ENCODE assay signal across 10 cellular contexts in the genomic region with DNA sequence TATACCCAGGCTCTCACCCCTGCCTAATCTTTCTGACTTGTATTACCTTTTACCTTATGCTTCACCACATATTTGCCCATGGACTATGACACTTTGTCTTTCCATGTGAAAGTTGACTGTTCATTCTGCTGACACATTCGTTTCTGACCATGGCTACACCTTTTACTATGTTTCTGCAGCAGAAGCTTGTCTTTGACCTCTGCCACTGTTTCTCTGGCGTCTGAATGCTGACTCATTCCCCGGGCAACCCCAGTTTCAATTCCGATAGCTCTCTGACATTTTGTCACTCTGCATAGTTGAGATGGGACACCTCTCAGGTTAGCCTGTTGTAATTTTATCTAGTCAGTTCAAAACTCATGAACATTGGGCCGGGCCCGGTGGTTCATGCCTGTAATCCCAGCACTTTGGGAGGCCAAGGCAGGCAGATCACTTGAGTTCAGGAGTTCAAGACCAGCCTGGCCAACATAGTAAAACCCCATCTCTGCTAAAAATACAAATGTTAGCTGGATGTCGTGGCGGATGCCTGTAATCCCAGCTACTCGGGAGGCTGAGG. TPM values are rescaled to one million over a fixed set of nuclear protein-coding genes. Genes with fewer than 3 reads are reported as not detected.
DNase-seq lines count a peak whose midpoint lies in the region; ATAC-seq lines count a peak whose summit lies in the region.
"Had no signal": no experiment of that assay in that cellular context is flagged by ENCODE, and none has a peak within 500 bp of the region (broad histone marks: within the 10 kb centered on the region; RNA-seq: fewer than 3 reads in every experiment).

No MANE protein-coding gene starts in this region.

- no peaks in the 10 kb centered on the region for H3K9me3 Mint-ChIP-seq in activated naive CD4-positive, alpha-beta T cell treated with anti-CD3 and anti-CD28 coated beads for 36 hours
- H3K9me3 Mint-ChIP-seq in activated CD4-positive, alpha-beta memory T cell treated with anti-CD3 and anti-CD28 coated beads for 36 hours = no peaks in the 10 kb centered on the region
- H3K9me3 Mint-ChIP-seq in stimulated activated naive B cell treated with anti-CD40 and anti-IgM and Interleukin-4, amounts not matched to agents 10 μg/mL and 1 μg/mL and 100 μg/mL, for 72 hours = no peaks in the 10 kb centered on the region
- H3K9me3 Mint-ChIP-seq: brain had no signal

- no peak overlapping the region for H3K4me3 Mint-ChIP-seq in activated naive CD4-positive, alpha-beta T cell treated with anti-CD3 and anti-CD28 coated beads for 36 hours
- no peak overlapping the region for H3K4me3 Mint-ChIP-seq in activated CD4-positive, alpha-beta memory T cell treated with anti-CD3 and anti-CD28 coated beads for 36 hours
- H3K4me3 Mint-ChIP-seq in stimulated activated naive B cell treated with anti-CD40 and anti-IgM and Interleukin-4, amounts not matched to agents 10 μg/mL and 1 μg/mL and 100 μg/mL, for 72 hours = no peak overlapping the region

- CTCF ChIA-PET in activated naive CD4-positive, alpha-beta T cell treated with anti-CD3 and anti-CD28 coated beads for 36 hours (lab: Charles Lee) = interaction anchor here (1.0 to 1.3 kb wide), 2 partner anchors 14 to 18 kb away, joined by 4 to 5 read pairs; no protein-coding TSS in a partner anchor
- CTCF ChIA-PET in activated CD4-positive, alpha-beta memory T cell treated with anti-CD3 and anti-CD28 coated beads for 36 hours (lab: Charles Lee) = interaction anchor here (0.6 kb wide), 2 partner anchors 54 to 102 kb away, joined by 3 read pairs; no protein-coding TSS in a partner anchor

- peak; percentile 76 for ATAC-seq in HG03060 (IDR thresholded peaks at IDR 0.05; ENCODE audit: low read depth, unreplicated experiment)
- ATAC-seq in stimulated activated naive B cell treated with anti-CD40 and anti-IgM and Interleukin-4, amounts not matched to agents 10 μg/mL and 1 μg/mL and 100 μg/mL, for 72 hours (replicated peaks) = peak; percentile 42 to 65

- no peaks in the 10 kb centered on the region for H3K4me1 Mint-ChIP-seq in activated naive CD4-positive, alpha-beta T cell treated with anti-CD3 and anti-CD28 coated beads for 36 hours (ENCODE audit: low read depth)
- H3K4me1 Mint-ChIP-seq in activated CD4-positive, alpha-beta memory T cell treated with anti-CD3 and anti-CD28 coated beads for 36 hours (ENCODE audit: low read depth) = peaks cover 8% of the 10 kb centered on the region
- peaks cover 3 to 5% of the 10 kb centered on the region in 2 donors for H3K4me1 Mint-ChIP-seq in stimulated activated naive B cell treated with anti-CD40 and anti-IgM and Interleukin-4, amounts not matched to agents 10 μg/mL and 1 μg/mL and 100 μg/mL, for 72 hours

- no peak overlapping the region for H3K27ac Mint-ChIP-seq in activated naive CD4-positive, alpha-beta T cell treated with anti-CD3 and anti-CD28 coated beads for 36 hours
- H3K27ac Mint-ChIP-seq in activated CD4-positive, alpha-beta memory T cell treated with anti-CD3 and anti-CD28 coated beads for 36 hours = no peak overlapping the region
- H3K27ac Mint-ChIP-seq in stimulated activated naive B cell treated with anti-CD40 and anti-IgM and Interleukin-4, amounts not matched to agents 10 μg/mL and 1 μg/mL and 100 μg/mL, for 72 hours = no peak overlapping the region

- DNase-seq in activated naive CD4-positive, alpha-beta T cell treated with anti-CD3 and anti-CD28 coated beads for 36 hours = peak; percentile 43
- no peak for DNase-seq in activated naive CD4-positive, alpha-beta T cell treated with anti-CD3 and anti-CD28 coated beads, Interleukin-2, amount 50 U/mL, for 16 hours
- peak; percentile 82 for DNase-seq in activated CD4-positive, alpha-beta memory T cell treated with anti-CD3 and anti-CD28 coated beads for 36 hours
- DNase-seq in stimulated activated naive B cell treated with anti-CD40 and anti-IgM and Interleukin-4, amounts not matched to agents 10 μg/mL and 1 μg/mL and 100 μg/mL, for 72 hours = no peak
- DNase-seq in cerebellar nuclear complex (lab: John Stamatoyannopoulos, UW) = no peak
- DNase-seq in NCI-H2107 (lab: John Stamatoyannopoulos, UW) = no peak
- no peak for DNase-seq in amniotic stem cell (lab: John Stamatoyannopoulos, UW)
- DNase-seq: SIG-M5 had no signal

- H3K36me3 Mint-ChIP-seq in activated naive CD4-positive, alpha-beta T cell treated with anti-CD3 and anti-CD28 coated beads for 36 hours (ENCODE audit: low read depth) = no peaks in the 10 kb centered on the region
- H3K36me3 Mint-ChIP-seq in activated CD4-positive, alpha-beta memory T cell treated with anti-CD3 and anti-CD28 coated beads for 36 hours = no peaks in the 10 kb centered on the region
- H3K36me3 Mint-ChIP-seq in stimulated activated naive B cell treated with anti-CD40 and anti-IgM and Interleukin-4, amounts not matched to agents 10 μg/mL and 1 μg/mL and 100 μg/mL, for 72 hours = no peaks in the 10 kb centered on the region
- H3K36me3 Mint-ChIP-seq: brain had no signal

- POLR2A ChIA-PET in activated CD4-positive, alpha-beta memory T cell treated with anti-CD3 and anti-CD28 coated beads for 36 hours (lab: Charles Lee) = no interaction called here

- H3K27me3 Mint-ChIP-seq in activated naive CD4-positive, alpha-beta T cell treated with anti-CD3 and anti-CD28 coated beads for 36 hours (ENCODE audit: low read depth) = no peaks in the 10 kb centered on the region
- no peaks in the 10 kb centered on the region for H3K27me3 Mint-ChIP-seq in activated CD4-positive, alpha-beta memory T cell treated with anti-CD3 and anti-CD28 coated beads for 36 hours
- H3K27me3 Mint-ChIP-seq in stimulated activated naive B cell treated with anti-CD40 and anti-IgM and Interleukin-4, amounts not matched to agents 10 μg/mL and 1 μg/mL and 100 μg/mL, for 72 hours = peaks cover 8 to 10% of the 10 kb centered on the region in 2 donors
- H3K27me3 Mint-ChIP-seq: brain had no signal

- intact Hi-C loops in activated naive CD4-positive, alpha-beta T cell treated with anti-CD3 and anti-CD28 coated beads for 36 hours (cut with micrococcal nuclease) = no loop called here
- intact Hi-C loops in activated CD4-positive, alpha-beta memory T cell treated with anti-CD3 and anti-CD28 coated beads for 36 hours (cut with micrococcal nuclease) = loop anchor here (1.0 to 5.0 kb wide), 2 partner anchors 21 to 51 kb away; partner anchors contain the start of gene SRPK1

RNA-seq across cellular contexts. Expression of gene SLC26A8, which starts 50.7 kb away (rescaled TPM):
- not detected for total RNA-seq in activated naive CD4-positive, alpha-beta T cell treated with anti-CD3 and anti-CD28 coated beads for 36 hours
- total RNA-seq in activated CD4-positive, alpha-beta memory T cell treated with anti-CD3 and anti-CD28 coated beads for 36 hours = not detected

RNA-seq across cellular contexts. Expression of gene SRPK1, which starts 52.8 kb away (rescaled TPM):
- total RNA-seq in activated naive CD4-positive, alpha-beta T cell treated with anti-CD3 and anti-CD28 coated beads for 36 hours = 100 to 1,000 TPM; 126 to 127 TPM
- 100 to 1,000 TPM; 134 to 143 TPM for total RNA-seq in activated CD4-positive, alpha-beta memory T cell treated with anti-CD3 and anti-CD28 coated beads for 36 hours

RNA-seq across cellular contexts. Expression of gene MAPK14, which starts 53.9 kb away (rescaled TPM):
- 10 to 100 TPM; 39.9 to 40.3 TPM for total RNA-seq in activated naive CD4-positive, alpha-beta T cell treated with anti-CD3 and anti-CD28 coated beads for 36 hours
- total RNA-seq in activated CD4-positive, alpha-beta memory T cell treated with anti-CD3 and anti-CD28 coated beads for 36 hours = 10 to 100 TPM; 39.3 to 44.0 TPM

Comparison
In these comparisons a context has a peak if more than half of its experiments do, and no peak if none do; other contexts are left out.
1. DNase-seq: peak in activated naive CD4-positive, alpha-beta T cell treated with anti-CD3 and anti-CD28 coated beads for 36 hours (single experiment) and activated CD4-positive, alpha-beta memory T cell treated with anti-CD3 and anti-CD28 coated beads for 36 hours (single experiment); none in activated naive CD4-positive, alpha-beta T cell treated with anti-CD3 and anti-CD28 coated beads, Interleukin-2, amount 50 U/mL, for 16 hours (single experiment), stimulated activated naive B cell treated with anti-CD40 and anti-IgM and Interleukin-4, amounts not matched to agents 10 μg/mL and 1 μg/mL and 100 μg/mL, for 72 hours (single experiment), cerebellar nuclear complex (0 of 2), NCI-H2107 (single experiment) and amniotic stem cell (single experiment).